ENCODE assay signal across 1 cellular context in genomic region chr20:48738399-48739304, GRCh38.
TF ChIP-seq lines count a peak whose summit lies in the region.

No MANE protein-coding gene starts in this region.

TF ChIP-seq in HepG2, 621 proteins besides CTCF, POLR2A, EP300 and RAD21 (continued from another document and continues in another):
- TF ChIP-seq RERE (CRISPR knock-in tag; IDR thresholded peaks at IDR 0.05; ENCODE audit: low read depth) (no peak), ZNF549 (CRISPR knock-in tag; IDR thresholded peaks at IDR 0.05) (no peak), ZNF703 (CRISPR knock-in tag; IDR thresholded peaks at IDR 0.05; ENCODE audit: borderline replicate concordance) (0 out of 2 replicates have a peak, but pooled peaks have one; percentile 34), MTA1 (CRISPR knock-in tag; IDR thresholded peaks at IDR 0.05; ENCODE audit: borderline replicate concordance) (peak; percentile 61; the same call in 1 of the 2 replicates), ZBTB46 (CRISPR knock-in tag; IDR thresholded peaks at IDR 0.05; ENCODE audit: borderline replicate concordance) (0 out of 2 replicates have a peak, but pooled peaks have one; percentile 46), ZFX (CRISPR knock-in tag; IDR thresholded peaks at IDR 0.05; ENCODE audit: low read depth) (peak; percentile 74), HNRNPUL1 (IDR thresholded peaks at IDR 0.05; ENCODE audit: low read depth, low read length) (no peak), ZSCAN12 (CRISPR knock-in tag; IDR thresholded peaks at IDR 0.05) (no peak), ZNF557 (CRISPR knock-in tag; IDR thresholded peaks at IDR 0.05) (no peak), ZNF274 (CRISPR knock-in tag; IDR thresholded peaks at IDR 0.05) (no peak; the same call in 1 of the 2 replicates), ARID4A (CRISPR knock-in tag; IDR thresholded peaks at IDR 0.05; ENCODE audit: borderline replicate concordance) (peak; percentile 64; the same call in 1 of the 2 replicates), THAP11 (CRISPR knock-in tag; IDR thresholded peaks at IDR 0.05) (no peak), ZNF24 (IDR thresholded peaks at IDR 0.05) (no peak), ELF1 (CRISPR knock-in tag; IDR thresholded peaks at IDR 0.05) (peak; percentile 86), ZNF460 (CRISPR knock-in tag; IDR thresholded peaks at IDR 0.05; ENCODE audit: borderline replicate concordance) (no peak), FOXO4 (CRISPR knock-in tag; conservative IDR thresholded peaks at IDR 0.05) (no peak), SKIL (CRISPR knock-in tag; IDR thresholded peaks at IDR 0.05; ENCODE audit: borderline replicate concordance) (peak; percentile 9; the same call in 1 of the 2 replicates), STAG1 (CRISPR knock-in tag; IDR thresholded peaks at IDR 0.05) (no peak), ZNF512B (CRISPR knock-in tag; IDR thresholded peaks at IDR 0.05; ENCODE audit: borderline replicate concordance) (no peak), BATF2 (CRISPR knock-in tag; IDR thresholded peaks at IDR 0.05) (no peak), ZNF33B (CRISPR knock-in tag; IDR thresholded peaks at IDR 0.05) (no peak; the same call in 1 of the 2 replicates), ATF7 (IDR thresholded peaks at IDR 0.05) (no peak), ATF7 (CRISPR knock-in tag; IDR thresholded peaks at IDR 0.05) (no peak), ZNF563 (CRISPR knock-in tag; IDR thresholded peaks at IDR 0.05) (peak; percentile 54; the same call in 1 of the 2 replicates), RCOR2 (CRISPR knock-in tag; IDR thresholded peaks at IDR 0.05) (no peak), ZNF354B (CRISPR knock-in tag; IDR thresholded peaks at IDR 0.05) (no peak), SETDB1 (CRISPR knock-in tag; IDR thresholded peaks at IDR 0.05; ENCODE audit: borderline replicate concordance) (no peak), ZNF326 (CRISPR knock-in tag; IDR thresholded peaks at IDR 0.05; ENCODE audit: borderline replicate concordance) (no peak), KMT2B (CRISPR knock-in tag; IDR thresholded peaks at IDR 0.05) (no peak), SOX6 (IDR thresholded peaks at IDR 0.05) (no peak), SOX6 (CRISPR knock-in tag; IDR thresholded peaks at IDR 0.05) (peak; percentile 68), ZNF431 (CRISPR knock-in tag; IDR thresholded peaks at IDR 0.05; ENCODE audit: borderline replicate concordance, low read depth) (no peak)
